Comparison of ENCODE assay signal across 8 cellular contexts in genomic region chr1:151167116-151167515, GRCh38. TPM values are rescaled to one million over a fixed set of nuclear protein-coding genes. Genes with fewer than 3 reads are reported as not detected.
DNase-seq lines count a peak whose midpoint lies in the region; TF ChIP-seq lines count a peak whose summit lies in the region.
"Had no signal": no experiment of that assay in that cellular context is flagged by ENCODE, and none has a peak within 500 bp of the region (broad histone marks: within the 10 kb centered on the region; RNA-seq: fewer than 3 reads in every experiment).

No MANE protein-coding gene starts in this region.

- H3K4me1 ChIP-seq in H9 (ENCODE audit: insufficient read depth, low read length) (0 out of 2 replicates have a peak, but pooled peaks cover 4% of the 10 kb centered on the region), SJSA1 (replicated peaks) (peaks cover 19% of the 10 kb centered on the region), esophagus muscularis mucosa (peaks cover 19 to 41% (median 39%) of the 10 kb centered on the region in 4 donors)

- no peak for TF ChIP-seq POLR2A in esophagus muscularis mucosa (IDR thresholded peaks at IDR 0.05; ENCODE audit: low read depth)

- H3K4ac ChIP-seq in H9 (ENCODE audit: low read depth, low read length) = no peak overlapping the region

- H3K4me3 ChIP-seq in SJSA1 (peak overlapping the region; percentile 51), esophagus muscularis mucosa (peak overlapping the region; percentile 65 to 88 (median 70)), skeletal muscle cell (ENCODE audit: low read depth, low read length) (peak overlapping the region; percentile 96)

- intact Hi-C loops in esophagus muscularis mucosa (cut with DNase I) = no loop called here

- H3K23me2 ChIP-seq in H9 (ENCODE audit: insufficient read length, low read depth, low read length, poor library complexity, severe bottlenecking) = peaks cover 13% of the 10 kb centered on the region

- peak overlapping the region; percentile 96 to 98 for H3K4me3 Mint-ChIP-seq in H9

- no peaks in the 10 kb centered on the region for H3K9me3 ChIP-seq in H9 (ENCODE audit: control insufficient read depth, low read depth, low read length)
- no peaks in the 10 kb centered on the region for H3K9me3 ChIP-seq in SJSA1 (replicated peaks)
- H3K9me3 ChIP-seq in esophagus muscularis mucosa = no peaks in the 10 kb centered on the region

- no peaks in the 10 kb centered on the region for H3K79me2 ChIP-seq in H9 (ENCODE audit: insufficient read depth, low read length)

- H2BK12ac ChIP-seq in H9 (ENCODE audit: insufficient read length, low read depth, low read length) = no peak overlapping the region

- H3K14ac ChIP-seq in H9 (ENCODE audit: insufficient read depth, low read length) = no peak overlapping the region

- no peaks in the 10 kb centered on the region for H3K27me3 ChIP-seq in H9 (ENCODE audit: insufficient read depth, low read length)
- H3K27me3 ChIP-seq in SJSA1 (replicated peaks) = no peaks in the 10 kb centered on the region
- no peaks in the 10 kb centered on the region for H3K27me3 ChIP-seq in esophagus muscularis mucosa

- H3K9me3 Mint-ChIP-seq in H9 = no peaks in the 10 kb centered on the region; a peak in 1 of 5 replicates

- H3K18ac ChIP-seq in H9 (ENCODE audit: insufficient read length, low read depth, low read length) = no peak overlapping the region

- no peak for DNase-seq in H9
- DNase-seq in SJSA1 (ENCODE audit: low read depth in 1 of 2, low spot score in 2 of 2) = no peak
- DNase-seq in esophagus muscularis mucosa (ENCODE audit: extremely low spot score) = no peak
- DNase-seq in skeletal muscle cell (ENCODE audit: low read depth) = no peak
- DNase-seq in NCI-H446 treated with DMSO at 0.1 percent for 48 hours (lab: John Stamatoyannopoulos, UW) = no peak
- no peak for DNase-seq in SIG-M5 treated with dmso at 0.1 percent for 504 hours (lab: John Stamatoyannopoulos, UW; ENCODE audit: unreplicated experiment)
- no peak for DNase-seq in GM19238 (ENCODE audit: insufficient read length, low spot score)

- H4K5ac ChIP-seq in H9 (ENCODE audit: insufficient read length, low read depth, low read length) = no peak overlapping the region

- TF ChIP-seq CTCF in H9 (conservative IDR thresholded peaks at IDR 0.05) = no peak
- no peak for TF ChIP-seq CTCF in esophagus muscularis mucosa (IDR thresholded peaks at IDR 0.05)

- H3K4me2 ChIP-seq in H9 (ENCODE audit: insufficient read depth, insufficient read length, low read length) = peak overlapping the region; percentile 70

- H3K27me3 Mint-ChIP-seq in H9 (ENCODE audit: low read depth) = peaks cover 3% of the 10 kb centered on the region; the same call in 1 of the 2 replicates

- no peak overlapping the region for H3K56ac ChIP-seq in H9 (ENCODE audit: insufficient read length, low read depth, low read length)

- H3K27ac ChIP-seq in H9 (ENCODE audit: insufficient read length, low read depth, low read length) (no peak overlapping the region), SJSA1 (no peak overlapping the region), esophagus muscularis mucosa (replicated peaks in 1 of 4) (peak overlapping the region in 2 of 4 donors; percentile 85 to 93)

- H3T11ph ChIP-seq in H9 (ENCODE audit: low read length) = no peak overlapping the region

- peaks cover 22 to 27% of the 10 kb centered on the region in 2 experiments for H3K4me1 Mint-ChIP-seq in H9

- H4K91ac ChIP-seq in H9 (ENCODE audit: insufficient read length, low read depth, low read length) = no peak overlapping the region

- TF ChIP-seq EP300 in esophagus muscularis mucosa (IDR thresholded peaks at IDR 0.05) = no peak

- H3K9ac ChIP-seq in H9 (ENCODE audit: extremely low read depth, insufficient read length, low read length) = no peak overlapping the region

- H4K8ac ChIP-seq in H9 (replicated peaks; ENCODE audit: insufficient read length, low read depth, low read length) = no peak overlapping the region

- peaks cover 14 to 35% (median 32%) of the 10 kb centered on the region in 3 experiments; a peak in 6 of 7 replicates for H3K36me3 Mint-ChIP-seq in H9 (ENCODE audit: insufficient read depth in 1 of 3, low read depth in 3 of 3)

- H4K20me1 ChIP-seq in H9 (ENCODE audit: control insufficient read depth, insufficient read depth, insufficient read length) = no peaks in the 10 kb centered on the region

- no peak overlapping the region for H2BK5ac ChIP-seq in H9 (ENCODE audit: insufficient read length, low read length)

- no peak overlapping the region for H2BK20ac ChIP-seq in H9 (ENCODE audit: low read depth, low read length, poor library complexity, severe bottlenecking)

- H3K36me3 ChIP-seq in SJSA1 = peaks cover 45% of the 10 kb centered on the region
- peaks cover 13 to 44% (median 29%) of the 10 kb centered on the region in 4 donors for H3K36me3 ChIP-seq in esophagus muscularis mucosa

- H3K27ac Mint-ChIP-seq in H9 = no peak overlapping the region

- H2AFZ ChIP-seq in H9 (ENCODE audit: low read length) = no peak overlapping the region

- no CpG with 5 or more reads among the region's 6 CpGs for WGBS in H9 (ENCODE audit: extremely low coverage, insufficient read length, low lambda C conversion rate)
- WGBS in esophagus muscularis mucosa = 78% methylated on average over 6 of the region's 6 CpGs

- no peak overlapping the region for H3K23ac ChIP-seq in H9 (ENCODE audit: insufficient read length, low read depth, low read length)

- H2BK120ac ChIP-seq in H9 (ENCODE audit: low read depth, low read length, poor library complexity, severe bottlenecking) = no peak overlapping the region

- H3K79me1 ChIP-seq in H9 (ENCODE audit: insufficient read depth, low read depth, low read length, poor library complexity, severe bottlenecking) = no peaks in the 10 kb centered on the region

- H2BK15ac ChIP-seq in H9 (ENCODE audit: low read depth, low read length) = no peak overlapping the region

- H2AK5ac ChIP-seq in H9 (ENCODE audit: insufficient read length, low read length) = no peak overlapping the region

RNA-seq across cellular contexts. Expression of gene SCNM1, which starts 1.2 kb away (rescaled TPM):
- total RNA-seq in H9 (2021) (54.1 and 60.5 TPM in 2 replicates), esophagus muscularis mucosa (10 to 100 TPM; 11.2 to 39.3 (median 21.4) TPM)
- 52.9 and 62.9 TPM in 2 replicates for total RNA-seq in SJSA1 (2014; rRNA removed; shearing (Covaris generic))

RNA-seq across cellular contexts. Expression of gene LYSMD1, which starts 1.4 kb away (rescaled TPM):
- total RNA-seq in H9 (2021) (5.8 and 6.7 TPM in 2 replicates), esophagus muscularis mucosa (10 to 100 TPM; 10.9 to 23.5 (median 12.6) TPM)
- total RNA-seq in SJSA1 (2014; rRNA removed; shearing (Covaris generic)) = 15.8 and 18.3 TPM in 2 replicates

RNA-seq across cellular contexts. Expression of gene TMOD4, which starts 8.7 kb away (rescaled TPM):
- total RNA-seq in H9 (2021) (0.42 and 1.6 TPM in 2 replicates), esophagus muscularis mucosa (1 to 10 TPM in 2 of 4 donors, not detected in 2; 1.5 to 1.6 TPM)
- 1.2 TPM in 1 of 2 replicates, not detected in the other for total RNA-seq in SJSA1 (2014; rRNA removed; shearing (Covaris generic))

RNA-seq across cellular contexts. Expression of gene TNFAIP8L2, which starts 10.7 kb away (rescaled TPM):
- not detected in 2 replicates for total RNA-seq in H9 (2021)
- total RNA-seq in SJSA1 (2014; rRNA removed; shearing (Covaris generic)) = not detected in 2 replicates
- total RNA-seq in esophagus muscularis mucosa = 1 to 10 TPM; 2.8 to 8.3 (median 5.0) TPM
- total RNA-seq: myocyte had no signal

RNA-seq across cellular contexts. Expression of gene SEMA6C, which starts 20.7 kb away (rescaled TPM):
- total RNA-seq in H9 (2021) = 11.5 and 12.3 TPM in 2 replicates
- total RNA-seq in SJSA1 (2014; rRNA removed; shearing (Covaris generic)) = 0.06 and 1.1 TPM in 2 replicates
- 10 to 100 TPM in 1 of 4 donors, 1 to 10 TPM in 3; 5.3 to 12.2 (median 7.3) TPM for total RNA-seq in esophagus muscularis mucosa
